ENCODE assay signal across 28 cellular contexts in genomic region chr10:102948786-102949185, GRCh38.
"Had no signal": no experiment of that assay in that cellular context is flagged by ENCODE, and none has a peak within 500 bp of the region (broad histone marks: within the 10 kb centered on the region; RNA-seq: fewer than 3 reads in every experiment).

No MANE protein-coding gene starts in this region.

- H3K27ac Mint-ChIP-seq: natural killer cell; nephron; neural progenitor cell; progenitor cell of endocrine pancreas; stimulated activated effector memory CD8-positive, alpha-beta T cell treated with anti-CD3 and anti-CD28 coated beads, Interleukin-12 subunit alpha, Interleukin-12 subunit beta, amount 100 ng/mL, for 72 hours; stimulated activated naive B cell treated with anti-CD40 and anti-IgM and Interleukin-4, amounts not matched to agents 10 μg/mL and 1 μg/mL and 100 μg/mL, for 72 hours; stimulated activated naive CD8-positive, alpha-beta T cell treated with anti-CD3 and anti-CD28 coated beads, Interleukin-15, Interleukin-2, amounts not matched to agents 100 ng/mL and 50 ng/mL, for 24 hours had no signal

- H3K4me3 ChIP-seq: neural progenitor cell, ovary, psoas muscle, right lobe of liver, sigmoid colon, stomach, thoracic aorta, thyroid gland, tibial nerve, upper lobe of left lung, uterus had no signal

- H3K4me2 ChIP-seq: neural progenitor cell had no signal

- H3K9me3 Mint-ChIP-seq: natural killer cell; nephron; neural progenitor cell; stimulated activated effector memory CD8-positive, alpha-beta T cell treated with anti-CD3 and anti-CD28 coated beads, Interleukin-12 subunit alpha, Interleukin-12 subunit beta, amount 100 ng/mL, for 72 hours; stimulated activated naive B cell treated with anti-CD40 and anti-IgM and Interleukin-4, amounts not matched to agents 10 μg/mL and 1 μg/mL and 100 μg/mL, for 72 hours; stimulated activated naive CD8-positive, alpha-beta T cell treated with anti-CD3 and anti-CD28 coated beads, Interleukin-15, Interleukin-2, amounts not matched to agents 100 ng/mL and 50 ng/mL, for 24 hours had no signal

- H3K4me3 Mint-ChIP-seq: natural killer cell; nephron; neural progenitor cell; stimulated activated effector memory CD8-positive, alpha-beta T cell treated with anti-CD3 and anti-CD28 coated beads, Interleukin-12 subunit alpha, Interleukin-12 subunit beta, amount 100 ng/mL, for 72 hours; stimulated activated naive B cell treated with anti-CD40 and anti-IgM and Interleukin-4, amounts not matched to agents 10 μg/mL and 1 μg/mL and 100 μg/mL, for 72 hours; stimulated activated naive CD8-positive, alpha-beta T cell treated with anti-CD3 and anti-CD28 coated beads, Interleukin-15, Interleukin-2, amounts not matched to agents 100 ng/mL and 50 ng/mL, for 24 hours had no signal

- H3K9ac ChIP-seq: neural progenitor cell, parathyroid adenoma had no signal

- H3K27ac ChIP-seq: neural progenitor cell, ovary, parathyroid adenoma, psoas muscle, right lobe of liver, sigmoid colon, stomach, thoracic aorta, thyroid gland, tibial nerve, upper lobe of left lung, uterus had no signal

- H3K36me3 Mint-ChIP-seq: natural killer cell; neural progenitor cell; stimulated activated effector memory CD8-positive, alpha-beta T cell treated with anti-CD3 and anti-CD28 coated beads, Interleukin-12 subunit alpha, Interleukin-12 subunit beta, amount 100 ng/mL, for 72 hours had no signal

- ATAC-seq: natural killer cell; psoas muscle; right cardiac atrium; right lobe of liver; stimulated activated effector memory CD8-positive, alpha-beta T cell treated with anti-CD3 and anti-CD28 coated beads, Interleukin-12 subunit alpha, Interleukin-12 subunit beta, amount 100 ng/mL, for 72 hours; stimulated activated naive B cell treated with anti-CD40 and anti-IgM and Interleukin-4, amounts not matched to agents 10 μg/mL and 1 μg/mL and 100 μg/mL, for 72 hours had no signal

- H3K4me1 Mint-ChIP-seq: nephron; neural progenitor cell; stimulated activated effector memory CD8-positive, alpha-beta T cell treated with anti-CD3 and anti-CD28 coated beads, Interleukin-12 subunit alpha, Interleukin-12 subunit beta, amount 100 ng/mL, for 72 hours; stimulated activated naive B cell treated with anti-CD40 and anti-IgM and Interleukin-4, amounts not matched to agents 10 μg/mL and 1 μg/mL and 100 μg/mL, for 72 hours had no signal

- H3K9me3 ChIP-seq: ovary, psoas muscle, right lobe of liver, sigmoid colon, stomach, thoracic aorta, thyroid gland, tibial nerve, upper lobe of left lung, uterus had no signal

- H3K36me3 ChIP-seq: neural progenitor cell, ovary, right lobe of liver, sigmoid colon, stomach, thoracic aorta, thyroid gland, tibial nerve, upper lobe of left lung, uterus had no signal

- H3K27me3 ChIP-seq: neural progenitor cell, ovary, right lobe of liver, sigmoid colon, stomach, thyroid gland, tibial nerve, upper lobe of left lung, uterus had no signal

- H2AFZ ChIP-seq: neural progenitor cell, parathyroid adenoma had no signal

- H3K27me3 Mint-ChIP-seq: progenitor cell of endocrine pancreas; stimulated activated naive B cell treated with anti-CD40 and anti-IgM and Interleukin-4, amounts not matched to agents 10 μg/mL and 1 μg/mL and 100 μg/mL, for 72 hours; stimulated activated naive CD8-positive, alpha-beta T cell treated with anti-CD3 and anti-CD28 coated beads, Interleukin-15, Interleukin-2, amounts not matched to agents 100 ng/mL and 50 ng/mL, for 24 hours had no signal

- H3K4me1 ChIP-seq: psoas muscle, right lobe of liver, uterus had no signal

- DNase-seq: natural killer cell; occipital lobe; ovary; posterior cingulate gyrus; psoas muscle; right cardiac atrium; right lobe of liver; sigmoid colon; small intestine; stimulated activated CD4-positive, alpha-beta T cell treated with anti-CD3 and anti-CD28 coated beads, Interleukin-15, amount 100 ng/mL, for 24 hours; stimulated activated CD4-positive, alpha-beta T cell treated with anti-CD3 and anti-CD28 coated beads, Interleukin-2, amount 100 ng/mL, for 24 hours; stimulated activated CD4-positive, alpha-beta T cell treated with anti-CD3 and anti-CD28 coated beads, Interleukin-2, amount 100 ng/mL, for 48 hours; stimulated activated CD4-positive, alpha-beta T cell treated with anti-CD3 and anti-CD28 coated beads, Interleukin-4, amount 100 ng/mL, for 24 hours; stimulated activated naive B cell treated with anti-CD40 and anti-IgM and Interleukin-4, amounts not matched to agents 10 μg/mL and 1 μg/mL and 100 μg/mL, for 72 hours; stimulated activated naive CD4-positive, alpha-beta T cell treated with Interleukin-2 at 50 U/mL for 16 hours; stomach; thyroid gland; trophoblast cell; upper lobe of left lung; uterus had no signal
